Comparison of ENCODE assay signal across 1 cellular context in the genomic region with DNA sequence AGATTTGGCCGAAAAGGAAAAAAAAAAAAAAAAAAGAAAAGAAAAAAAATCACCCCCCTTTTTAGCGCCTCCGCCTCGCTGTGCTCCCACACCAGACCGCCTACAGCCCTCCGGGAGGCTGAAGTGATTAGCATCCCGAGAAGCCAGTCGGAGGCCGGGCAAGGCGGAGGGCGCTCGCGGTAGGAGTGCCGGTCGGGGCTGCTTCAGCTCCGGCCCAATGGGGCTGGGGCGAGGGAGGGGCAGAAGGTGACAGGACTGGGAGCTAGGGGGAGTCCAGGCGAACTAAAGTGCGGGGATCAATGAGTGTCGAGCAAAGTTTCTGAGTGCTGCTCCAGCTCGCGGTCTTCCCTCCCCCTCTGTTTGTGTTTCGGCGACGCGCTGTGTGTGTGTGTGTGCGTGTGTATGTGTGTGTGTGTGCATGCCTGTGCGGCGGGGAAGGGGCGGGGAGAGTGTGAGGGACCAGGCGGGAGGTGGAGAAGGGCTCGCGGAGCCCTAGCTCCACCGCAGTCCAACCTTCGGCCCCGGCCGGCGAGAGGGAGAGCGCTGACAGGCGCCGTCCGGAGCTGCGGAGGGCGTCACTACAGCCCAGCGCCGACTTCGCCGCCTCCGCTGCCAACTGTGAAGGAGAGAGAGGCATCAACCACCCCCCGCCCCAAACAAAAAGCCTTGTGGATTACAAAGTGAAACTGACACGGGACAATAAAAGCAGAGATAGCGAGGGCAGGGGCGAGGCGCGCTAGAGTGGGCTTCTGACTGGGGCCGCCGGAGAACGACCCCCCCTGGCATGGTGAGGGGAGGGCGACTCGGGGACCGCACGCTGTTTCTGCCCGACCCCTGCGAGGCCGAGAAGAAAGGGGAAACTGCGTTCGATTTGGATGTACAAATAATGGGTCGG.
TF ChIP-seq lines count a peak whose summit lies in the region.

A gene with protein sequence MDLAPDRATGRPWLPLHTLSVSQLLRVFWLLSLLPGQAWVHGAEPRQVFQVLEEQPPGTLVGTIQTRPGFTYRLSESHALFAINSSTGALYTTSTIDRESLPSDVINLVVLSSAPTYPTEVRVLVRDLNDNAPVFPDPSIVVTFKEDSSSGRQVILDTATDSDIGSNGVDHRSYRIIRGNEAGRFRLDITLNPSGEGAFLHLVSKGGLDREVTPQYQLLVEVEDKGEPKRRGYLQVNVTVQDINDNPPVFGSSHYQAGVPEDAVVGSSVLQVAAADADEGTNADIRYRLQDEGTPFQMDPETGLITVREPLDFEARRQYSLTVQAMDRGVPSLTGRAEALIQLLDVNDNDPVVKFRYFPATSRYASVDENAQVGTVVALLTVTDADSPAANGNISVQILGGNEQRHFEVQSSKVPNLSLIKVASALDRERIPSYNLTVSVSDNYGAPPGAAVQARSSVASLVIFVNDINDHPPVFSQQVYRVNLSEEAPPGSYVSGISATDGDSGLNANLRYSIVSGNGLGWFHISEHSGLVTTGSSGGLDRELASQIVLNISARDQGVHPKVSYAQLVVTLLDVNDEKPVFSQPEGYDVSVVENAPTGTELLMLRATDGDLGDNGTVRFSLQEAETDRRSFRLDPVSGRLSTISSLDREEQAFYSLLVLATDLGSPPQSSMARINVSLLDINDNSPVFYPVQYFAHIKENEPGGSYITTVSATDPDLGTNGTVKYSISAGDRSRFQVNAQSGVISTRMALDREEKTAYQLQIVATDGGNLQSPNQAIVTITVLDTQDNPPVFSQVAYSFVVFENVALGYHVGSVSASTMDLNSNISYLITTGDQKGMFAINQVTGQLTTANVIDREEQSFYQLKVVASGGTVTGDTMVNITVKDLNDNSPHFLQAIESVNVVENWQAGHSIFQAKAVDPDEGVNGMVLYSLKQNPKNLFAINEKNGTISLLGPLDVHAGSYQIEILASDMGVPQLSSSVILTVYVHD (N-terminal part only) (plus strand): TSS at position 280 of the 895 bp plus-strand sequence. CDS start 1,457 bp downstream, outside the sequence.

TF ChIP-seq in HepG2, 621 proteins besides CTCF, POLR2A, EP300 and RAD21 (continued from another document and continues in another):
- TF ChIP-seq KDM6A (CRISPR knock-in tag; IDR thresholded peaks at IDR 0.05; ENCODE audit: low read depth) (peak; percentile 57), SRSF1 (optimal IDR thresholded peaks at IDR 0.05; ENCODE audit: low read depth, low read length) (peak; percentile 48), ZNF790 (CRISPR knock-in tag; IDR thresholded peaks at IDR 0.05; ENCODE audit: borderline replicate concordance) (peak; percentile 49; the same call in 1 of the 2 replicates), MXD4 (CRISPR knock-in tag; IDR thresholded peaks at IDR 0.05) (no peak), ZBTB2 (CRISPR knock-in tag; IDR thresholded peaks at IDR 0.05; ENCODE audit: low read depth) (0 out of 2 replicates have a peak, but pooled peaks have one; percentile 56), RNF2 (conservative IDR thresholded peaks at IDR 0.05; ENCODE audit: low read depth) (0 out of 2 replicates have a peak, but pooled peaks have one; percentile 37), TCF7L2 (IDR thresholded peaks at IDR 0.05; ENCODE audit: low read depth, low read length) (no peak), ZNF646 (CRISPR knock-in tag; IDR thresholded peaks at IDR 0.05) (peak; percentile 96), MAFG (CRISPR knock-in tag; IDR thresholded peaks at IDR 0.05) (no peak), ATF1 (CRISPR knock-in tag; IDR thresholded peaks at IDR 0.05) (no peak; the same call in 1 of the 2 replicates), SPEN (CRISPR knock-in tag; IDR thresholded peaks at IDR 0.05; ENCODE audit: low read depth) (peak; percentile 78), ZNF274 (CRISPR knock-in tag; IDR thresholded peaks at IDR 0.05) (no peak), ZNF879 (CRISPR knock-in tag; IDR thresholded peaks at IDR 0.05) (no peak; the same call in 1 of the 2 replicates), NAIF1 (CRISPR knock-in tag; IDR thresholded peaks at IDR 0.05; ENCODE audit: borderline replicate concordance) (no peak), HNRNPL (IDR thresholded peaks at IDR 0.05; ENCODE audit: low read depth, low read length) (0 out of 2 replicates have a peak, but pooled peaks have one; percentile 9), CBX5 (CRISPR knock-in tag; IDR thresholded peaks at IDR 0.05; ENCODE audit: borderline replicate concordance) (no peak; the same call in 1 of the 2 replicates), MTA1 (CRISPR knock-in tag; IDR thresholded peaks at IDR 0.05; ENCODE audit: borderline replicate concordance) (peak; percentile 84; the same call in 1 of the 2 replicates), ZNF12 (CRISPR knock-in tag; IDR thresholded peaks at IDR 0.05) (no peak), HMG20B (CRISPR knock-in tag; conservative IDR thresholded peaks at IDR 0.05) (peak; percentile 41; the same call in 1 of the 2 replicates), ZNF781 (CRISPR knock-in tag; IDR thresholded peaks at IDR 0.05; ENCODE audit: borderline replicate concordance, not compliant biosample characterization) (peak; percentile 39), TCF7 (IDR thresholded peaks at IDR 0.05; ENCODE audit: low read depth) (no peak), RARG (CRISPR knock-in tag; IDR thresholded peaks at IDR 0.05; ENCODE audit: low read depth) (no peak), TARDBP (CRISPR knock-in tag; IDR thresholded peaks at IDR 0.05) (0 out of 2 replicates have a peak, but pooled peaks have one; percentile 23), ZNF44 (CRISPR knock-in tag; IDR thresholded peaks at IDR 0.05) (no peak), ZNF263 (CRISPR knock-in tag; IDR thresholded peaks at IDR 0.05) (peak; percentile 83), PCBP1 (IDR thresholded peaks at IDR 0.05; ENCODE audit: borderline replicate concordance, low read depth, low read length) (0 out of 2 replicates have a peak, but pooled peaks have one; percentile 19), DDIT3 (CRISPR knock-in tag; IDR thresholded peaks at IDR 0.05) (no peak), PAX8 (CRISPR knock-in tag; IDR thresholded peaks at IDR 0.05; ENCODE audit: borderline replicate concordance) (no peak), CREB1 (IDR thresholded peaks at IDR 0.05) (peak; percentile 79), CREB1 (CRISPR knock-in tag; IDR thresholded peaks at IDR 0.05) (no peak), ZNF383 (CRISPR knock-in tag; IDR thresholded peaks at IDR 0.05; ENCODE audit: borderline replicate concordance) (no peak), BHLHE40 (IDR thresholded peaks at IDR 0.05; ENCODE audit: low read length) (no peak), ZMYM4 (CRISPR knock-in tag; IDR thresholded peaks at IDR 0.05) (peak; percentile 96), TFE3 (CRISPR knock-in tag; IDR thresholded peaks at IDR 0.05) (no peak), YY1 (IDR thresholded peaks at IDR 0.05; ENCODE audit: insufficient read depth, insufficient replicate concordance, low read depth, low read length) (no peak)
- TF ChIP-seq, protein P1, sequence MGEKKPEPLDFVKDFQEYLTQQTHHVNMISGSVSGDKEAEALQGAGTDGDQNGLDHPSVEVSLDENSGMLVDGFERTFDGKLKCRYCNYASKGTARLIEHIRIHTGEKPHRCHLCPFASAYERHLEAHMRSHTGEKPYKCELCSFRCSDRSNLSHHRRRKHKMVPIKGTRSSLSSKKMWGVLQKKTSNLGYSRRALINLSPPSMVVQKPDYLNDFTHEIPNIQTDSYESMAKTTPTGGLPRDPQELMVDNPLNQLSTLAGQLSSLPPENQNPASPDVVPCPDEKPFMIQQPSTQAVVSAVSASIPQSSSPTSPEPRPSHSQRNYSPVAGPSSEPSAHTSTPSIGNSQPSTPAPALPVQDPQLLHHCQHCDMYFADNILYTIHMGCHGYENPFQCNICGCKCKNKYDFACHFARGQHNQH (CRISPR knock-in tag; IDR thresholded peaks at IDR 0.05): 0 out of 2 replicates have a peak, but pooled peaks have one; percentile 8
- TF ChIP-seq, protein P2, sequence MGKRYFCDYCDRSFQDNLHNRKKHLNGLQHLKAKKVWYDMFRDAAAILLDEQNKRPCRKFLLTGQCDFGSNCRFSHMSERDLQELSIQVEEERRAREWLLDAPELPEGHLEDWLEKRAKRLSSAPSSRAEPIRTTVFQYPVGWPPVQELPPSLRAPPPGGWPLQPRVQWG (CRISPR knock-in tag; IDR thresholded peaks at IDR 0.05; ENCODE audit: borderline replicate concordance, low read depth): no peak
- TF ChIP-seq, protein P3, sequence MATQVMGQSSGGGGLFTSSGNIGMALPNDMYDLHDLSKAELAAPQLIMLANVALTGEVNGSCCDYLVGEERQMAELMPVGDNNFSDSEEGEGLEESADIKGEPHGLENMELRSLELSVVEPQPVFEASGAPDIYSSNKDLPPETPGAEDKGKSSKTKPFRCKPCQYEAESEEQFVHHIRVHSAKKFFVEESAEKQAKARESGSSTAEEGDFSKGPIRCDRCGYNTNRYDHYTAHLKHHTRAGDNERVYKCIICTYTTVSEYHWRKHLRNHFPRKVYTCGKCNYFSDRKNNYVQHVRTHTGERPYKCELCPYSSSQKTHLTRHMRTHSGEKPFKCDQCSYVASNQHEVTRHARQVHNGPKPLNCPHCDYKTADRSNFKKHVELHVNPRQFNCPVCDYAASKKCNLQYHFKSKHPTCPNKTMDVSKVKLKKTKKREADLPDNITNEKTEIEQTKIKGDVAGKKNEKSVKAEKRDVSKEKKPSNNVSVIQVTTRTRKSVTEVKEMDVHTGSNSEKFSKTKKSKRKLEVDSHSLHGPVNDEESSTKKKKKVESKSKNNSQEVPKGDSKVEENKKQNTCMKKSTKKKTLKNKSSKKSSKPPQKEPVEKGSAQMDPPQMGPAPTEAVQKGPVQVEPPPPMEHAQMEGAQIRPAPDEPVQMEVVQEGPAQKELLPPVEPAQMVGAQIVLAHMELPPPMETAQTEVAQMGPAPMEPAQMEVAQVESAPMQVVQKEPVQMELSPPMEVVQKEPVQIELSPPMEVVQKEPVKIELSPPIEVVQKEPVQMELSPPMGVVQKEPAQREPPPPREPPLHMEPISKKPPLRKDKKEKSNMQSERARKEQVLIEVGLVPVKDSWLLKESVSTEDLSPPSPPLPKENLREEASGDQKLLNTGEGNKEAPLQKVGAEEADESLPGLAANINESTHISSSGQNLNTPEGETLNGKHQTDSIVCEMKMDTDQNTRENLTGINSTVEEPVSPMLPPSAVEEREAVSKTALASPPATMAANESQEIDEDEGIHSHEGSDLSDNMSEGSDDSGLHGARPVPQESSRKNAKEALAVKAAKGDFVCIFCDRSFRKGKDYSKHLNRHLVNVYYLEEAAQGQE (IDR thresholded peaks at IDR 0.05; ENCODE audit: borderline replicate concordance in 1 of 2, low read depth in 1 of 2, low read length in 2 of 2): no peak; a peak in 1 of 4 replicates
